25 cellular contexts compared by ENCODE assay signal in genomic region chr11:121887564-121887963, GRCh38.
DNase-seq lines count a peak whose midpoint lies in the region; ATAC-seq and TF ChIP-seq lines count a peak whose summit lies in the region.
"Had no signal": no experiment of that assay in that cellular context is flagged by ENCODE, and none has a peak within 500 bp of the region (broad histone marks: within the 10 kb centered on the region; RNA-seq: fewer than 3 reads in every experiment).

No MANE protein-coding gene starts in this region.

- no peak overlapping the region for H3K27ac Mint-ChIP-seq in immature natural killer cell
- H3K27ac Mint-ChIP-seq: activated naive CD8-positive, alpha-beta T cell treated with anti-CD3 and anti-CD28 coated beads for 36 hours; activated T-helper 2 cell treated with anti-CD3 and anti-CD28 coated beads, Interferon-gamma antibody, Interleukin-2, Interleukin-4, amounts not matched to agents 10 μg/mL and 5 μg/mL and 100 μg/mL, durations not matched to agents 14 hours and 24 hours and 36 hours; naive thymus-derived CD8-positive, alpha-beta T cell; T-helper 1 cell treated with Interleukin-12 subunit alpha and Interleukin-12 subunit beta and Interleukin-4 antibody, amounts not matched to agents 30 μg/mL and 1 μg/mL, for 36 hours had no signal

- no peak overlapping the region for H3K4me3 Mint-ChIP-seq in immature natural killer cell
- H3K4me3 Mint-ChIP-seq: activated naive CD8-positive, alpha-beta T cell treated with anti-CD3 and anti-CD28 coated beads for 36 hours; naive thymus-derived CD8-positive, alpha-beta T cell; T-helper 1 cell treated with Interleukin-12 subunit alpha and Interleukin-12 subunit beta and Interleukin-4 antibody, amounts not matched to agents 30 μg/mL and 1 μg/mL, for 36 hours had no signal

- peaks cover 0 to 5% (median 0%) of the 10 kb centered on the region in 6 donors for H3K9me3 Mint-ChIP-seq in immature natural killer cell
- H3K9me3 Mint-ChIP-seq: activated naive CD8-positive, alpha-beta T cell treated with anti-CD3 and anti-CD28 coated beads for 36 hours; activated T-helper 2 cell treated with anti-CD3 and anti-CD28 coated beads, Interferon-gamma antibody, Interleukin-2, Interleukin-4, amounts not matched to agents 10 μg/mL and 5 μg/mL and 100 μg/mL, durations not matched to agents 14 hours and 24 hours and 36 hours; T-helper 1 cell treated with Interleukin-12 subunit alpha and Interleukin-12 subunit beta and Interleukin-4 antibody, amounts not matched to agents 30 μg/mL and 1 μg/mL, for 36 hours had no signal

- H3K27me3 ChIP-seq in adrenal gland: no peaks in the 10 kb centered on the region
- no peaks in the 10 kb centered on the region for H3K27me3 ChIP-seq in transverse colon
- H3K27me3 ChIP-seq: SJCRH30 had no signal

- DNase-seq in SIG-M5 treated with dmso at 0.1 percent for 504 hours (lab: John Stamatoyannopoulos, UW; ENCODE audit: unreplicated experiment): peak; percentile 18
- DNase-seq in SIG-M5 (lab: John Stamatoyannopoulos, UW): no peak
- peak in 4 of 7 donors; percentile 25 to 54 (median 40) for DNase-seq in adrenal gland
- DNase-seq in midbrain (lab: John Stamatoyannopoulos, UW): peak; percentile 29
- peak; percentile 13 for DNase-seq in transverse colon
- no peak for DNase-seq in DMS153 (lab: John Stamatoyannopoulos, UW)
- no peak for DNase-seq in immature natural killer cell
- DNase-seq: activated CD4-positive, alpha-beta T cell treated with anti-CD3 and anti-CD28 coated beads for 4 hours; activated naive CD8-positive, alpha-beta T cell treated with anti-CD3 and anti-CD28 coated beads for 36 hours; DMS53; erythroblast; foreskin fibroblast; mesenchymal stem cell; naive thymus-derived CD8-positive, alpha-beta T cell; NCI-H2171 treated with DMSO at 0.1 percent for 48 hours; NCI-H526 treated with DMSO at 0.1 percent for 48 hours; PC-3; SJCRH30; stimulated activated CD4-positive, alpha-beta T cell treated with anti-CD3 and anti-CD28 coated beads, Interleukin-1b, Interleukin-23, amount 100 ng/mL, for 48 hours had no signal

- intact Hi-C loops in adrenal gland (cut with DNase I) (no loop called here), transverse colon (cut with DNase I; ENCODE audit: low total_unique reads) (no loop called here)

- no peak for TF ChIP-seq EP300 in transverse colon (IDR thresholded peaks at IDR 0.05; ENCODE audit: low read depth)

- no peak for TF ChIP-seq POLR2A in adrenal gland (IDR thresholded peaks at IDR 0.05)
- TF ChIP-seq POLR2A in transverse colon (IDR thresholded peaks at IDR 0.05): no peak

- H3K4me3 ChIP-seq in adrenal gland (no peak overlapping the region), transverse colon (no peak overlapping the region)
- H3K4me3 ChIP-seq: HAP-1, SJCRH30, skin epidermis had no signal

- 26 to 36% (median 32%) methylated on average over 3 of the region's 3 CpGs for WGBS in adrenal gland, 4 donors
- WGBS in transverse colon (ENCODE audit: low coverage in 1 of 2), 2 donors: 63 to 87% methylated on average over 3 of the region's 3 CpGs

- H3K4me1 ChIP-seq in adrenal gland (replicated peaks in 1 of 2): peaks cover 0 to 18% of the 10 kb centered on the region in 2 donors
- H3K4me1 ChIP-seq in transverse colon: peaks cover 0 to 7% (median 3%) of the 10 kb centered on the region in 4 donors
- H3K4me1 ChIP-seq: HAP-1 had no signal

- H3K9me3 ChIP-seq in adrenal gland (replicated peaks in 1 of 3) (no peaks in the 10 kb centered on the region), transverse colon (no peaks in the 10 kb centered on the region)
- H3K9me3 ChIP-seq: HAP-1, SJCRH30 had no signal

- H3K36me3 Mint-ChIP-seq in immature natural killer cell: peaks cover 0 to 3% (median 0%) of the 10 kb centered on the region in 3 donors
- H3K36me3 Mint-ChIP-seq: activated naive CD8-positive, alpha-beta T cell treated with anti-CD3 and anti-CD28 coated beads for 36 hours; naive thymus-derived CD8-positive, alpha-beta T cell had no signal

- no peak for ATAC-seq in GM21526 (IDR thresholded peaks at IDR 0.05; ENCODE audit: low FRiP score, unreplicated experiment)
- ATAC-seq: naive thymus-derived CD8-positive, alpha-beta T cell; PC-3 had no signal

- H3K36me3 ChIP-seq in adrenal gland (replicated peaks in 1 of 2) (no peaks in the 10 kb centered on the region), transverse colon (no peaks in the 10 kb centered on the region)
- H3K36me3 ChIP-seq: HAP-1, SJCRH30 had no signal

- no peaks in the 10 kb centered on the region for H3K4me1 Mint-ChIP-seq in immature natural killer cell
- H3K4me1 Mint-ChIP-seq: activated naive CD8-positive, alpha-beta T cell treated with anti-CD3 and anti-CD28 coated beads for 36 hours; naive thymus-derived CD8-positive, alpha-beta T cell had no signal

- TF ChIP-seq CTCF in adrenal gland (IDR thresholded peaks at IDR 0.05) (no peak), transverse colon (IDR thresholded peaks at IDR 0.05) (no peak)

- in situ Hi-C loops in transverse colon (cut with MboI; ENCODE audit: low pct_ligation_motif_present in 1 of 4, low pct_unique_long_range_greater_than_20kb in 1 of 4, low sequenced_read_pairs in 3 of 4): no loop called here

- H3K27ac ChIP-seq in adrenal gland (no peak overlapping the region), transverse colon (no peak overlapping the region)
- H3K27ac ChIP-seq: 22Rv1, skin epidermis had no signal

- peaks cover 0 to 4% (median 2%) of the 10 kb centered on the region in 3 donors for H3K27me3 Mint-ChIP-seq in immature natural killer cell (ENCODE audit: low read depth in 3 of 3)
- H3K27me3 Mint-ChIP-seq: activated naive CD8-positive, alpha-beta T cell treated with anti-CD3 and anti-CD28 coated beads for 36 hours had no signal

Comparison
In these comparisons a context has a peak if more than half of its experiments do, and no peak if none do; other contexts are left out.
1. DNase-seq: peak in SIG-M5 treated with dmso at 0.1 percent for 504 hours (single experiment), adrenal gland (4 of 7), midbrain (single experiment) and transverse colon (single experiment); none in SIG-M5 (single experiment), DMS153 (single experiment) and immature natural killer cell (0 of 3).